Comparison of ENCODE assay signal across 34 cellular contexts in the genomic region with DNA sequence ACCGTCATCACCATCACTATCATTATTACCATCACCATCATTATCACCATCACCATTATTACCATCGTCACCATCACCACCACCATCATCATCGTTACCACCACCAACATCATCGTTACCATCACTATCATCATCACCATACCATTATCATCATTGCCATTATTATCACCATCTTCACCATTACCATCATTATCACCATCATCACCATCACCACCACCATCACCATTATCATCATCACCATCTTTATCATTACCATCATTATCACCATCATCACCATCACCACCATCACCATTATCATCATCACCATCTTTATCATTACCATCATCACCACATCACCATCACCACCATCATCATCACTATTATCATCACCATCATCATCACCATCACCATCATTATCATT.
"Had no signal": no experiment of that assay in that cellular context is flagged by ENCODE, and none has a peak within 500 bp of the region (broad histone marks: within the 10 kb centered on the region; RNA-seq: fewer than 3 reads in every experiment).

No MANE protein-coding gene starts in this region.

- H3K27me3 Mint-ChIP-seq: activated CD4-positive, alpha-beta T cell treated with anti-CD3 and anti-CD28 coated beads, Interleukin-2, amount 10 ng/mL, durations not matched to agents 24 days and 14 days; activated CD8-positive, alpha-beta memory T cell treated with anti-CD3 and anti-CD28 coated beads, Interleukin-2, amount 10 ng/mL, durations not matched to agents 7 days and 5 days; activated naive CD4-positive, alpha-beta T cell treated with anti-CD3 and anti-CD28 coated beads, Interleukin-2, amount 50 U/mL, for 24 hours; activated naive CD8-positive, alpha-beta T cell treated with anti-CD3 and anti-CD28 coated beads for 36 hours had no signal

- H3K27me3 ChIP-seq: adrenal gland, body of pancreas, cardiac muscle cell, foreskin keratinocyte had no signal

- H3K4me1 ChIP-seq: adrenal gland, body of pancreas, esophagus muscularis mucosa, foreskin keratinocyte, gastrocnemius medialis, heart left ventricle had no signal

- H3K4me3 Mint-ChIP-seq: activated CD4-positive, alpha-beta memory T cell treated with anti-CD3 and anti-CD28 coated beads for 36 hours; activated CD4-positive, alpha-beta T cell treated with anti-CD3 and anti-CD28 coated beads for 36 hours; activated CD4-positive, alpha-beta T cell treated with anti-CD3 and anti-CD28 coated beads, Interleukin-2, amount 10 ng/mL, durations not matched to agents 24 days and 14 days; activated CD8-positive, alpha-beta memory T cell treated with anti-CD3 and anti-CD28 coated beads, Interleukin-2, amount 10 ng/mL, durations not matched to agents 7 days and 5 days; activated CD8-positive, alpha-beta T cell treated with anti-CD3 and anti-CD28 coated beads, Interleukin-2, amount 10 ng/mL, durations not matched to agents 7 days and 5 days; activated naive CD4-positive, alpha-beta T cell treated with anti-CD3 and anti-CD28 coated beads for 36 hours; activated naive CD4-positive, alpha-beta T cell treated with anti-CD3 and anti-CD28 coated beads, Interleukin-2, amount 50 U/mL, for 24 hours; activated naive CD8-positive, alpha-beta T cell treated with anti-CD3 and anti-CD28 coated beads for 36 hours; activated naive CD8-positive, alpha-beta T cell treated with anti-CD3 and anti-CD28 coated beads, Interleukin-2, amount 50 U/mL, for 24 hours; activated T-helper 1 cell treated with anti-CD3 and anti-CD28 coated beads, Interleukin-12 subunit alpha, Interleukin-12 subunit beta, Interleukin-2, Interleukin-4 antibody, amounts not matched to agents 30 ng/mL and 10 ng/mL and 1 ng/mL, durations not matched to agents 14 hours and 24 hours and 36 hours; effector memory CD8-positive, alpha-beta T cell had no signal

- H3K27ac Mint-ChIP-seq: activated CD4-positive, alpha-beta memory T cell treated with anti-CD3 and anti-CD28 coated beads for 36 hours; activated CD4-positive, alpha-beta T cell treated with anti-CD3 and anti-CD28 coated beads for 36 hours; activated CD4-positive, alpha-beta T cell treated with anti-CD3 and anti-CD28 coated beads, Interleukin-2, amount 10 ng/mL, durations not matched to agents 24 days and 14 days; activated CD8-positive, alpha-beta memory T cell treated with anti-CD3 and anti-CD28 coated beads, Interleukin-2, amount 10 ng/mL, durations not matched to agents 7 days and 5 days; activated CD8-positive, alpha-beta T cell treated with anti-CD3 and anti-CD28 coated beads, Interleukin-2, amount 10 ng/mL, durations not matched to agents 7 days and 5 days; activated naive CD4-positive, alpha-beta T cell treated with anti-CD3 and anti-CD28 coated beads for 36 hours; activated naive CD4-positive, alpha-beta T cell treated with anti-CD3 and anti-CD28 coated beads, Interleukin-2, amount 50 U/mL, for 24 hours; activated naive CD8-positive, alpha-beta T cell treated with anti-CD3 and anti-CD28 coated beads for 36 hours; activated naive CD8-positive, alpha-beta T cell treated with anti-CD3 and anti-CD28 coated beads, Interleukin-2, amount 50 U/mL, for 24 hours; activated T-helper 1 cell treated with anti-CD3 and anti-CD28 coated beads, Interleukin-12 subunit alpha, Interleukin-12 subunit beta, Interleukin-2, Interleukin-4 antibody, amounts not matched to agents 30 ng/mL and 10 ng/mL and 1 ng/mL, durations not matched to agents 14 hours and 24 hours and 36 hours; activated T-helper 2 cell treated with anti-CD3 and anti-CD28 coated beads, Interferon-gamma antibody, Interleukin-2, Interleukin-4, amounts not matched to agents 10 μg/mL and 5 μg/mL and 100 μg/mL, durations not matched to agents 14 hours and 24 hours and 36 hours; effector memory CD8-positive, alpha-beta T cell had no signal

- H3K9me3 ChIP-seq: adrenal gland, body of pancreas, esophagus muscularis mucosa, gastrocnemius medialis, heart left ventricle had no signal

- H3K4me3 ChIP-seq: adrenal gland, body of pancreas, cardiac muscle cell, esophagus muscularis mucosa, gastrocnemius medialis, heart left ventricle had no signal

- DNase-seq: activated CD4-positive, alpha-beta memory T cell treated with anti-CD3 and anti-CD28 coated beads for 36 hours; activated CD4-positive, alpha-beta T cell treated with anti-CD3 and anti-CD28 coated beads for 36 hours; activated CD4-positive, alpha-beta T cell treated with anti-CD3 and anti-CD28 coated beads, Interleukin-2, amount 10 ng/mL, durations not matched to agents 24 days and 14 days; activated CD4-positive, CD25-positive, alpha-beta regulatory T cell; activated CD4-positive, CD25-positive, alpha-beta regulatory T cell treated with anti-CD3 and anti-CD28 coated beads, Interleukin-2, amount 50 U/mL, for 72 hours; activated CD8-positive, alpha-beta memory T cell treated with anti-CD3 and anti-CD28 coated beads, Interleukin-2, amount 10 ng/mL, durations not matched to agents 7 days and 5 days; activated CD8-positive, alpha-beta memory T cell treated with anti-CD3 and anti-CD28 coated beads, Interleukin-2, amount 50 U/mL, for 4 hours; activated CD8-positive, alpha-beta T cell treated with anti-CD3 and anti-CD28 coated beads, Interleukin-2, amount 10 ng/mL, durations not matched to agents 7 days and 5 days; activated effector memory CD4-positive, alpha-beta T cell treated with anti-CD3 and anti-CD28 coated beads, Interleukin-2, amount 50 U/mL, for 16 hours; activated naive CD4-positive, alpha-beta T cell treated with anti-CD3 and anti-CD28 coated beads for 36 hours; activated naive CD8-positive, alpha-beta T cell treated with anti-CD3 and anti-CD28 coated beads for 36 hours; activated naive CD8-positive, alpha-beta T cell treated with anti-CD3 and anti-CD28 coated beads, Interleukin-2, amount 50 U/mL, for 24 hours; activated T-cell treated with anti-CD3 and anti-CD28 coated beads, Interleukin-2, amount 50 U/mL, for 1 hour; activated T-cell treated with anti-CD3 and anti-CD28 coated beads, Interleukin-2, amount 50 U/mL, for 48 hours; adrenal gland; amygdala; aorta; body of pancreas; central memory CD4-positive, alpha-beta T cell; cerebellar nuclear complex; cortex of kidney; dermis blood vessel endothelial cell; effector CD4-positive, alpha-beta T cell; effector memory CD8-positive, alpha-beta T cell; erythroblast; foreskin keratinocyte; gastrocnemius medialis; glutamatergic neuron; heart left ventricle had no signal

- H3K36me3 ChIP-seq: adrenal gland, cardiac muscle cell, esophagus muscularis mucosa, gastrocnemius medialis, heart left ventricle had no signal

- H3K9me3 Mint-ChIP-seq: activated CD4-positive, alpha-beta memory T cell treated with anti-CD3 and anti-CD28 coated beads for 36 hours; activated CD4-positive, alpha-beta T cell treated with anti-CD3 and anti-CD28 coated beads, Interleukin-2, amount 10 ng/mL, durations not matched to agents 24 days and 14 days; activated naive CD4-positive, alpha-beta T cell treated with anti-CD3 and anti-CD28 coated beads for 36 hours; activated naive CD4-positive, alpha-beta T cell treated with anti-CD3 and anti-CD28 coated beads, Interleukin-2, amount 50 U/mL, for 24 hours; activated naive CD8-positive, alpha-beta T cell treated with anti-CD3 and anti-CD28 coated beads for 36 hours; activated naive CD8-positive, alpha-beta T cell treated with anti-CD3 and anti-CD28 coated beads, Interleukin-2, amount 50 U/mL, for 24 hours; activated T-helper 1 cell treated with anti-CD3 and anti-CD28 coated beads, Interleukin-12 subunit alpha, Interleukin-12 subunit beta, Interleukin-2, Interleukin-4 antibody, amounts not matched to agents 30 ng/mL and 10 ng/mL and 1 ng/mL, durations not matched to agents 14 hours and 24 hours and 36 hours; activated T-helper 2 cell treated with anti-CD3 and anti-CD28 coated beads, Interferon-gamma antibody, Interleukin-2, Interleukin-4, amounts not matched to agents 10 μg/mL and 5 μg/mL and 100 μg/mL, durations not matched to agents 14 hours and 24 hours and 36 hours; effector memory CD8-positive, alpha-beta T cell had no signal

- H3K36me3 Mint-ChIP-seq: activated CD4-positive, alpha-beta memory T cell treated with anti-CD3 and anti-CD28 coated beads for 36 hours; activated CD8-positive, alpha-beta memory T cell treated with anti-CD3 and anti-CD28 coated beads, Interleukin-2, amount 10 ng/mL, durations not matched to agents 7 days and 5 days; activated naive CD4-positive, alpha-beta T cell treated with anti-CD3 and anti-CD28 coated beads, Interleukin-2, amount 50 U/mL, for 24 hours; activated naive CD8-positive, alpha-beta T cell treated with anti-CD3 and anti-CD28 coated beads for 36 hours had no signal

- ATAC-seq: activated CD4-positive, alpha-beta T cell treated with anti-CD3 and anti-CD28 coated beads for 36 hours; activated CD8-positive, alpha-beta memory T cell treated with anti-CD3 and anti-CD28 coated beads, Interleukin-2, amount 10 ng/mL, durations not matched to agents 7 days and 5 days; activated CD8-positive, alpha-beta T cell treated with anti-CD3 and anti-CD28 coated beads, Interleukin-2, amount 10 ng/mL, durations not matched to agents 7 days and 5 days; activated naive CD8-positive, alpha-beta T cell treated with anti-CD3 and anti-CD28 coated beads, Interleukin-2, amount 50 U/mL, for 24 hours; body of pancreas; effector memory CD8-positive, alpha-beta T cell; foreskin keratinocyte; gastrocnemius medialis; heart left ventricle had no signal

- H3K4me1 Mint-ChIP-seq: activated CD4-positive, alpha-beta T cell treated with anti-CD3 and anti-CD28 coated beads for 36 hours; activated CD4-positive, alpha-beta T cell treated with anti-CD3 and anti-CD28 coated beads, Interleukin-2, amount 10 ng/mL, durations not matched to agents 24 days and 14 days; activated CD8-positive, alpha-beta memory T cell treated with anti-CD3 and anti-CD28 coated beads, Interleukin-2, amount 10 ng/mL, durations not matched to agents 7 days and 5 days; activated naive CD4-positive, alpha-beta T cell treated with anti-CD3 and anti-CD28 coated beads, Interleukin-2, amount 50 U/mL, for 24 hours; activated naive CD8-positive, alpha-beta T cell treated with anti-CD3 and anti-CD28 coated beads for 36 hours; activated naive CD8-positive, alpha-beta T cell treated with anti-CD3 and anti-CD28 coated beads, Interleukin-2, amount 50 U/mL, for 24 hours had no signal

- H3K27ac ChIP-seq: adrenal gland, body of pancreas, cardiac muscle cell, esophagus muscularis mucosa, foreskin keratinocyte, gastrocnemius medialis, heart left ventricle had no signal
